In genomic region chr22:34379825-34380224, GRCh38 we compare ENCODE assay signal across 8 cellular contexts.
"Had no signal": no experiment of that assay in that cellular context is flagged by ENCODE, and none has a peak within 500 bp of the region (broad histone marks: within the 10 kb centered on the region; RNA-seq: fewer than 3 reads in every experiment).

No MANE protein-coding gene starts in this region.

- DNase-seq: GDM1, GF-D8 had no signal

- H3K4me3 ChIP-seq: GM12878 had no signal

- FAIRE-seq: G401.6, GM12878, GM12891, GM12892, GM18507, GM19239 had no signal

- ATAC-seq: GM12878 had no signal
